ENCODE assay signal across 8 cellular contexts in genomic region chr18:48408727-48409590, GRCh38. TPM values are rescaled to one million over a fixed set of nuclear protein-coding genes. Genes with fewer than 3 reads are reported as not detected.
DNase-seq lines count a peak whose midpoint lies in the region; ATAC-seq and TF ChIP-seq lines count a peak whose summit lies in the region.

Gene ZBTB7C, minus strand, starts transcription at chr18:48409383.

- CTCF ChIA-PET in CD4-positive, alpha-beta T cell (lab: Charles Lee) = no interaction called here

- H3K79me2 ChIP-seq in GM23248 (ENCODE audit: insufficient read depth) = no peaks in the 10 kb centered on the region

- peaks cover 83% of the 10 kb centered on the region for H3K27me3 ChIP-seq in CD4-positive, alpha-beta T cell (ENCODE audit: control insufficient read depth, insufficient read depth, low read length)
- peaks cover 45% of the 10 kb centered on the region for H3K27me3 ChIP-seq in GM23248 (replicated peaks; ENCODE audit: insufficient read depth)

- 1% methylated on average over 54 to 91 of the region's 136 CpGs for WGBS in GM23248 (ENCODE audit: low coverage in 1 of 2, low lambda C conversion rate in 2 of 2, missing lambda C conversion rate in 2 of 2), 2 experiments

- H3F3A ChIP-seq in GM23248 (ENCODE audit: insufficient read depth) = no peaks in the 10 kb centered on the region

- H3K4me3 ChIP-seq in GM23248 = peak within 1 kb of the TSS; percentile 77
- peak within 1 kb of the TSS; percentile 69 to 70 for H3K4me3 ChIP-seq in cardiac fibroblast (replicated peaks in 1 of 2; ENCODE audit: low read depth in 2 of 2, low read length in 2 of 2)

- H3K27ac Mint-ChIP-seq in CD4-positive, alpha-beta T cell = no peak within 1 kb of the TSS

- H3K9me3 Mint-ChIP-seq in CD4-positive, alpha-beta T cell = no peaks in the 10 kb centered on the region

- TF ChIP-seq CTCF in CD4-positive, alpha-beta T cell (IDR thresholded peaks at IDR 0.05) = no peak
- no peak for TF ChIP-seq CTCF in cardiac fibroblast (IDR thresholded peaks at IDR 0.05; ENCODE audit: low read depth, low read length)

- peaks cover 10% of the 10 kb centered on the region; the same call in 1 of the 2 replicates for H3K4me1 ChIP-seq in GM23248 (ENCODE audit: insufficient read depth)

- peaks cover 78% of the 10 kb centered on the region for H3K27me3 Mint-ChIP-seq in CD4-positive, alpha-beta T cell

- no peak within 1 kb of the TSS for H3K27ac ChIP-seq in CD4-positive, alpha-beta T cell (ENCODE audit: low read depth, low read length)
- no peak within 1 kb of the TSS for H3K27ac ChIP-seq in GM23248

- peak; percentile 47 for ATAC-seq in CD4-positive, alpha-beta T cell (ENCODE audit: poor library complexity)

- DNase-seq in CD4-positive, alpha-beta T cell = peak in 1 of 10 experiments; percentile 13
- DNase-seq in GM23248 (peak; percentile 61), NOMO-1 treated with DMSO at 0.1 percent for 48 hours (lab: John Stamatoyannopoulos, UW; ENCODE audit: unreplicated experiment) (peak; percentile 34), cardiac fibroblast (ENCODE audit: low read depth in 2 of 2) (peak in 1 of 2 donors; percentile 12), kidney tubule cell (ENCODE audit: low spot score) (peak; percentile 17), midbrain (lab: John Stamatoyannopoulos, UW) (no peak)
- peak; percentile 30 for DNase-seq in stimulated activated CD8-positive, alpha-beta memory T cell treated with anti-CD3 and anti-CD28 coated beads, Interleukin-4, amount 100 ng/mL, for 48 hours
- no peak for DNase-seq in NK-92 treated with Interleukin-12 subunit alpha and Interleukin-12 subunit beta, amount 100 ng/mL, for 24 hours (lab: John Stamatoyannopoulos, UW)

- no peaks in the 10 kb centered on the region for H3K36me3 ChIP-seq in GM23248 (ENCODE audit: low read depth)

- H3K36me3 Mint-ChIP-seq in CD4-positive, alpha-beta T cell (ENCODE audit: low read depth) = no peaks in the 10 kb centered on the region

- peaks cover 9% of the 10 kb centered on the region for H3K4me1 Mint-ChIP-seq in CD4-positive, alpha-beta T cell (ENCODE audit: low read depth)

- POLR2A ChIA-PET in CD4-positive, alpha-beta T cell (lab: Charles Lee) = no interaction called here

- intact Hi-C loops in CD4-positive, alpha-beta T cell (cut with DNase I, micrococcal nuclease) = no loop called here

- no peaks in the 10 kb centered on the region for H3K9me3 ChIP-seq in CD4-positive, alpha-beta T cell (ENCODE audit: control insufficient read depth, low read length)
- H3K9me3 ChIP-seq in GM23248 (ENCODE audit: low read depth) = no peaks in the 10 kb centered on the region

- no peak within 1 kb of the TSS for H3K9ac ChIP-seq in GM23248

- peak within 1 kb of the TSS; percentile 89 for H2AFZ ChIP-seq in GM23248

- H3K9me2 ChIP-seq in GM23248 (ENCODE audit: insufficient read depth) = no peaks in the 10 kb centered on the region

- H3K4me2 ChIP-seq in GM23248 (ENCODE audit: unreplicated experiment) = peak within 1 kb of the TSS; percentile 81

- no peaks in the 10 kb centered on the region for H4K20me1 ChIP-seq in GM23248 (ENCODE audit: insufficient read depth)

- H3K4me3 Mint-ChIP-seq in CD4-positive, alpha-beta T cell = peak within 1 kb of the TSS; percentile 78

- in situ Hi-C loops in GM23248 (cut with MboI) = no loop called here

RNA-seq across cellular contexts. Expression of gene ZBTB7C, which starts in this region (rescaled TPM):
- total RNA-seq in CD4-positive, alpha-beta T cell = not detected
- total RNA-seq in GM23248 (2014; rRNA removed; shearing (Covaris generic)) = not detected in 2 replicates
- polyA plus RNA-seq in GM23248 (2016; fragmentation: Nextera tagmentation; extraction: Ambion mirVana) = not detected in 2 replicates

Comparison
In these comparisons a context has a peak if more than half of its experiments do, and no peak if none do; other contexts are left out.
1. Peak in ATAC-seq in CD4-positive, alpha-beta T cell; RNA of the gene not detected or under 1 TPM.
2. Peak in DNase-seq, H3K4me3 ChIP-seq and H3K4me2 ChIP-seq in GM23248; RNA of the gene not detected or under 1 TPM.
3. DNase-seq: peak in NOMO-1 treated with DMSO at 0.1 percent for 48 hours (single experiment), kidney tubule cell (single experiment) and stimulated activated CD8-positive, alpha-beta memory T cell treated with anti-CD3 and anti-CD28 coated beads, Interleukin-4, amount 100 ng/mL, for 48 hours (single experiment); none in NK-92 treated with Interleukin-12 subunit alpha and Interleukin-12 subunit beta, amount 100 ng/mL, for 24 hours (single experiment) and midbrain (single experiment).